1 cellular context compared by ENCODE assay signal in the genomic region with DNA sequence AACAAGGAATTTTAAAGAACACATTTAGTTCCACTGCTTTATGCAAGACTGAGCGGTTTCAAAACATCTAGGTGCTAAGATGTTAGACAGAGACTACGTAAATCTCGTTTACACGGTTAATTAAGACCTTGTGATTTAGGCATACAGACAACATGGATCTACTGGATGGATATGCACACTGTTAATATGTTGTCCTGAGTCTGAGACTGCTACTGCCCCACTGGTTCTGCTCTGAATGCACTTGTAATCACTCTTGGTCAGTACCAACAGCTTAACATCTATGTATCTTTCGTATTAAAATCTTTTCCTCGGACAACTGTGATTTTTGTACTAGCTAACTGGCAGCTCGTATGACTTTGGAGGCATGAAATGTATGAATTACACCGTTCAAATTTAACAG.
TF ChIP-seq lines count a peak whose summit lies in the region.

No MANE protein-coding gene starts in this region.

TF ChIP-seq in HepG2, 621 proteins besides CTCF, POLR2A, EP300 and RAD21:
- TF ChIP-seq SRSF1 (optimal IDR thresholded peaks at IDR 0.05; ENCODE audit: low read depth, low read length) (no peak), HOXA5 (CRISPR knock-in tag; IDR thresholded peaks at IDR 0.05) (0 out of 2 replicates have a peak, but pooled peaks have one; percentile 7), POLR2G (IDR thresholded peaks at IDR 0.05; ENCODE audit: low read depth, low read length) (peak; percentile 42; the same call in 1 of the 2 replicates), KDM4B (CRISPR knock-in tag; IDR thresholded peaks at IDR 0.05) (peak; percentile 11; the same call in 1 of the 2 replicates), MBD4 (IDR thresholded peaks at IDR 0.05; ENCODE audit: borderline replicate concordance, low read length) (0 out of 2 replicates have a peak, but pooled peaks have one; percentile 41), AGO2 (optimal IDR thresholded peaks at IDR 0.05; ENCODE audit: low read depth, low read length) (peak; percentile 42), POLR2AphosphoS2 (IDR thresholded peaks at IDR 0.05; ENCODE audit: low read depth, low read length) (peak; percentile 35; the same call in 1 of the 2 replicates), ATF1 (CRISPR knock-in tag; IDR thresholded peaks at IDR 0.05) (peak; percentile 39; the same call in 1 of the 2 replicates), ZNF772 (CRISPR knock-in tag; IDR thresholded peaks at IDR 0.05) (0 out of 2 replicates have a peak, but pooled peaks have one; percentile 57), MAF1 (CRISPR knock-in tag; IDR thresholded peaks at IDR 0.05; ENCODE audit: borderline replicate concordance) (no peak), TOPORS (CRISPR knock-in tag; IDR thresholded peaks at IDR 0.05) (no peak), ZNF784 (CRISPR knock-in tag; IDR thresholded peaks at IDR 0.05; ENCODE audit: borderline replicate concordance) (0 out of 2 replicates have a peak, but pooled peaks have one; percentile 9), ZNF430 (CRISPR knock-in tag; IDR thresholded peaks at IDR 0.05) (0 out of 2 replicates have a peak, but pooled peaks have one; percentile 29), RBFOX2 (IDR thresholded peaks at IDR 0.05; ENCODE audit: low read depth, low read length) (peak; percentile 81), ZSCAN31 (CRISPR knock-in tag; IDR thresholded peaks at IDR 0.05; ENCODE audit: low read depth) (0 out of 2 replicates have a peak, but pooled peaks have one; percentile 30), ZNF609 (CRISPR knock-in tag; IDR thresholded peaks at IDR 0.05; ENCODE audit: borderline replicate concordance) (no peak), ZNF331 (CRISPR knock-in tag; IDR thresholded peaks at IDR 0.05) (peak; percentile 6; the same call in 1 of the 2 replicates), KLF16 (CRISPR knock-in tag; IDR thresholded peaks at IDR 0.05) (0 out of 4 replicates have a peak, but pooled peaks of 1 of the 2 experiments have one; percentile 18), SP5 (CRISPR knock-in tag; IDR thresholded peaks at IDR 0.05; ENCODE audit: borderline replicate concordance, low read depth) (0 out of 2 replicates have a peak, but pooled peaks have one; percentile 8), IRF2 (CRISPR knock-in tag; IDR thresholded peaks at IDR 0.05) (no peak), HOMEZ (CRISPR knock-in tag; IDR thresholded peaks at IDR 0.05; ENCODE audit: low read depth) (0 out of 2 replicates have a peak, but pooled peaks have one; percentile 12)
- TF ChIP-seq, protein P1, sequence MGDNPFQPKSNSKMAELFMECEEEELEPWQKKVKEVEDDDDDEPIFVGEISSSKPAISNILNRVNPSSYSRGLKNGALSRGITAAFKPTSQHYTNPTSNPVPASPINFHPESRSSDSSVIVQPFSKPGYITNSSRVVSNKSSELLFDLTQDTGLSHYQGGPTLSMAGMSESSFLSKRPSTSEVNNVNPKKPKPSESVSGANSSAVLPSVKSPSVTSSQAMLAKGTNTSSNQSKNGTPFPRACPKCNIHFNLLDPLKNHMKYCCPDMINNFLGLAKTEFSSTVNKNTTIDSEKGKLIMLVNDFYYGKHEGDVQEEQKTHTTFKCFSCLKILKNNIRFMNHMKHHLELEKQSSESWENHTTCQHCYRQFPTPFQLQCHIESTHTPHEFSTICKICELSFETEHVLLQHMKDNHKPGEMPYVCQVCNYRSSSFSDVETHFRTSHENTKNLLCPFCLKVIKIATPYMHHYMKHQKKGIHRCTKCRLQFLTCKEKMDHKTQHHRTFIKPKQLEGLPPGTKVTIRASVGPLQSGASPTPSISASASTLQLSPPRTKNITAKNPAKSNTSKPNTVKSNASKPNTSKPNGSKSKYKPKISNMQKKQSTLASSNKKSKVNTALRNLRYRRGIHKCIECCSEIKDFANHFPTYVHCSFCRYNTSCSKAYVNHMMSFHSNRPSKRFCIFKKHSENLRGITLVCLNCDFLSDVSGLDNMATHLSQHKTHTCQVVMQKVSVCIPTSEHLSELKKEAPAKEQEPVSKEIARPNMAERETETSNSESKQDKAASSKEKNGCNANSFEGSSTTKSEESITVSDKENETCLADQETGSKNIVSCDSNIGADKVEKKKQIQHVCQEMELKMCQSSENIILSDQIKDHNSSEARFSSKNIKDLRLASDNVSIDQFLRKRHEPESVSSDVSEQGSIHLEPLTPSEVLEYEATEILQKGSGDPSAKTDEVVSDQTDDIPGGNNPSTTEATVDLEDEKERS (CRISPR knock-in tag; IDR thresholded peaks at IDR 0.05): peak; percentile 53; the same call in 1 of the 2 replicates
- TF ChIP-seq, protein P2, sequence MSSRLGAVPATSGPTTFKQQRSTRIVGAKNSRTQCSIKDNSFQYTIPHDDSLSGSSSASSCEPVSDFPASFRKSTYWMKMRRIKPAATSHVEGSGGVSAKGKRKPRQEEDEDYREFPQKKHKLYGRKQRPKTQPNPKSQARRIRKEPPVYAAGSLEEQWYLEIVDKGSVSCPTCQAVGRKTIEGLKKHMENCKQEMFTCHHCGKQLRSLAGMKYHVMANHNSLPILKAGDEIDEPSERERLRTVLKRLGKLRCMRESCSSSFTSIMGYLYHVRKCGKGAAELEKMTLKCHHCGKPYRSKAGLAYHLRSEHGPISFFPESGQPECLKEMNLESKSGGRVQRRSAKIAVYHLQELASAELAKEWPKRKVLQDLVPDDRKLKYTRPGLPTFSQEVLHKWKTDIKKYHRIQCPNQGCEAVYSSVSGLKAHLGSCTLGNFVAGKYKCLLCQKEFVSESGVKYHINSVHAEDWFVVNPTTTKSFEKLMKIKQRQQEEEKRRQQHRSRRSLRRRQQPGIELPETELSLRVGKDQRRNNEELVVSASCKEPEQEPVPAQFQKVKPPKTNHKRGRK (CRISPR knock-in tag; IDR thresholded peaks at IDR 0.05): no peak
